Comparison of ENCODE assay signal across 1 cellular context in the genomic region with DNA sequence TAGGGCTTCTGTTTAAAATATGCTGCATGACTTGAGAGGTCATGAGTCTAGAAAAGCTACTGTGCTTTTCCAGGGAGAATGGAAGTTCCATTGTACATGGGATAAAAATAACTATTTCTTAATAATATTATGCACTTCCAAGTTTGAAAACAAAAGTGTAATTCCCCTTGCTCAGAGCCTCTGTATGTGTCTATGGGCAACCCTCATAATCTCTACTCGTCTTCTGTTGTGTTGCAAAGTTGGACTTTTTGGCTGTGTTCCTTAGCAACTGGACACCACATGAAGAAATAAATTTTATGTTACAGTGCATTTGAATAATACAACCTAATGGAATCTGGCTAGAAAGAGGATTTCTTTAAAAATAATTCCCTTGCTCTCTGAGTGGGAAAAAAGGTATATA.
TF ChIP-seq lines count a peak whose summit lies in the region.

No MANE protein-coding gene starts in this region.

TF ChIP-seq in GM23338, 12 proteins besides CTCF, POLR2A, EP300 and RAD21 (continued from another document):
- TF ChIP-seq, protein P1, sequence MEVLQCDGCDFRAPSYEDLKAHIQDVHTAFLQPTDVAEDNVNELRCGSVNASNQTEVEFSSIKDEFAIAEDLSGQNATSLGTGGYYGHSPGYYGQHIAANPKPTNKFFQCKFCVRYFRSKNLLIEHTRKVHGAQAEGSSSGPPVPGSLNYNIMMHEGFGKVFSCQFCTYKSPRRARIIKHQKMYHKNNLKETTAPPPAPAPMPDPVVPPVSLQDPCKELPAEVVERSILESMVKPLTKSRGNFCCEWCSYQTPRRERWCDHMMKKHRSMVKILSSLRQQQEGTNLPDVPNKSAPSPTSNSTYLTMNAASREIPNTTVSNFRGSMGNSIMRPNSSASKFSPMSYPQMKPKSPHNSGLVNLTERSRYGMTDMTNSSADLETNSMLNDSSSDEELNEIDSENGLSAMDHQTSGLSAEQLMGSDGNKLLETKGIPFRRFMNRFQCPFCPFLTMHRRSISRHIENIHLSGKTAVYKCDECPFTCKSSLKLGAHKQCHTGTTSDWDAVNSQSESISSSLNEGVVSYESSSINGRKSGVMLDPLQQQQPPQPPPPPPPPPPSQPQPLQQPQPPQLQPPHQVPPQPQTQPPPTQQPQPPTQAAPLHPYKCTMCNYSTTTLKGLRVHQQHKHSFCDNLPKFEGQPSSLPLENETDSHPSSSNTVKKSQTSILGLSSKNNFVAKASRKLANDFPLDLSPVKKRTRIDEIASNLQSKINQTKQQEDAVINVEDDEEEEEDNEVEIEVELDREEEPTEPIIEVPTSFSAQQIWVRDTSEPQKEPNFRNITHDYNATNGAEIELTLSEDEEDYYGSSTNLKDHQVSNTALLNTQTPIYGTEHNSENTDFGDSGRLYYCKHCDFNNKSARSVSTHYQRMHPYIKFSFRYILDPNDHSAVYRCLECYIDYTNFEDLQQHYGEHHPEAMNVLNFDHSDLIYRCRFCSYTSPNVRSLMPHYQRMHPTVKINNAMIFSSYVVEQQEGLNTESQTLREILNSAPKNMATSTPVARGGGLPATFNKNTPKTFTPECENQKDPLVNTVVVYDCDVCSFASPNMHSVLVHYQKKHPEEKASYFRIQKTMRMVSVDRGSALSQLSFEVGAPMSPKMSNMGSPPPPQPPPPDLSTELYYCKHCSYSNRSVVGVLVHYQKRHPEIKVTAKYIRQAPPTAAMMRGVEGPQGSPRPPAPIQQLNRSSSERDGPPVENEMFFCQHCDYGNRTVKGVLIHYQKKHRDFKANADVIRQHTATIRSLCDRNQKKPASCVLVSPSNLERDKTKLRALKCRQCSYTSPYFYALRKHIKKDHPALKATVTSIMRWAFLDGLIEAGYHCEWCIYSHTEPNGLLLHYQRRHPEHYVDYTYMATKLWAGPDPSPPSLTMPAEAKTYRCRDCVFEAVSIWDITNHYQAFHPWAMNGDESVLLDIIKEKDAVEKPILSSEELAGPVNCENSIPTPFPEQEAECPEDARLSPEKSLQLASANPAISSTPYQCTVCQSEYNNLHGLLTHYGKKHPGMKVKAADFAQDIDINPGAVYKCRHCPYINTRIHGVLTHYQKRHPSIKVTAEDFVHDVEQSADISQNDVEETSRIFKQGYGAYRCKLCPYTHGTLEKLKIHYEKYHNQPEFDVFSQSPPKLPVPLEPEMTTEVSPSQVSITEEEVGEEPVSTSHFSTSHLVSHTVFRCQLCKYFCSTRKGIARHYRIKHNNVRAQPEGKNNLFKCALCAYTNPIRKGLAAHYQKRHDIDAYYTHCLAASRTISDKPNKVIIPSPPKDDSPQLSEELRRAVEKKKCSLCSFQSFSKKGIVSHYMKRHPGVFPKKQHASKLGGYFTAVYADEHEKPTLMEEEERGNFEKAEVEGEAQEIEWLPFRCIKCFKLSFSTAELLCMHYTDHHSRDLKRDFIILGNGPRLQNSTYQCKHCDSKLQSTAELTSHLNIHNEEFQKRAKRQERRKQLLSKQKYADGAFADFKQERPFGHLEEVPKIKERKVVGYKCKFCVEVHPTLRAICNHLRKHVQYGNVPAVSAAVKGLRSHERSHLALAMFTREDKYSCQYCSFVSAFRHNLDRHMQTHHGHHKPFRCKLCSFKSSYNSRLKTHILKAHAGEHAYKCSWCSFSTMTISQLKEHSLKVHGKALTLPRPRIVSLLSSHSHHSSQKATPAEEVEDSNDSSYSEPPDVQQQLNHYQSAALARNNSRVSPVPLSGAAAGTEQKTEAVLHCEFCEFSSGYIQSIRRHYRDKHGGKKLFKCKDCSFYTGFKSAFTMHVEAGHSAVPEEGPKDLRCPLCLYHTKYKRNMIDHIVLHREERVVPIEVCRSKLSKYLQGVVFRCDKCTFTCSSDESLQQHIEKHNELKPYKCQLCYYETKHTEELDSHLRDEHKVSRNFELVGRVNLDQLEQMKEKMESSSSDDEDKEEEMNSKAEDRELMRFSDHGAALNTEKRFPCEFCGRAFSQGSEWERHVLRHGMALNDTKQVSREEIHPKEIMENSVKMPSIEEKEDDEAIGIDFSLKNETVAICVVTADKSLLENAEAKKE (CRISPR knock-in tag; IDR thresholded peaks at IDR 0.05) = no peak
- TF ChIP-seq ZNF331 (CRISPR knock-in tag; IDR thresholded peaks at IDR 0.05; ENCODE audit: low read depth) (no peak), POLR2AphosphoS5 (IDR thresholded peaks at IDR 0.05; ENCODE audit: low read depth) (no peak), EZH2 (IDR thresholded peaks at IDR 0.05; ENCODE audit: low read depth, unreplicated experiment) (no peak), NANOG (IDR thresholded peaks at IDR 0.05; ENCODE audit: borderline replicate concordance) (no peak), STAT1 (IDR thresholded peaks at IDR 0.05; ENCODE audit: unreplicated experiment) (no peak), CREB1 (CRISPR knock-in tag; IDR thresholded peaks at IDR 0.05; ENCODE audit: low read depth) (no peak), JUNB (IDR thresholded peaks at IDR 0.05; ENCODE audit: unreplicated experiment) (no peak), ZNF114 (CRISPR knock-in tag; IDR thresholded peaks at IDR 0.05) (no peak)
- TF ChIP-seq, protein P2, sequence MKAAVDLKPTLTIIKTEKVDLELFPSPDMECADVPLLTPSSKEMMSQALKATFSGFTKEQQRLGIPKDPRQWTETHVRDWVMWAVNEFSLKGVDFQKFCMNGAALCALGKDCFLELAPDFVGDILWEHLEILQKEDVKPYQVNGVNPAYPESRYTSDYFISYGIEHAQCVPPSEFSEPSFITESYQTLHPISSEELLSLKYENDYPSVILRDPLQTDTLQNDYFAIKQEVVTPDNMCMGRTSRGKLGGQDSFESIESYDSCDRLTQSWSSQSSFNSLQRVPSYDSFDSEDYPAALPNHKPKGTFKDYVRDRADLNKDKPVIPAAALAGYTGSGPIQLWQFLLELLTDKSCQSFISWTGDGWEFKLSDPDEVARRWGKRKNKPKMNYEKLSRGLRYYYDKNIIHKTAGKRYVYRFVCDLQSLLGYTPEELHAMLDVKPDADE (IDR thresholded peaks at IDR 0.05) = no peak
- TF ChIP-seq, protein P3, sequence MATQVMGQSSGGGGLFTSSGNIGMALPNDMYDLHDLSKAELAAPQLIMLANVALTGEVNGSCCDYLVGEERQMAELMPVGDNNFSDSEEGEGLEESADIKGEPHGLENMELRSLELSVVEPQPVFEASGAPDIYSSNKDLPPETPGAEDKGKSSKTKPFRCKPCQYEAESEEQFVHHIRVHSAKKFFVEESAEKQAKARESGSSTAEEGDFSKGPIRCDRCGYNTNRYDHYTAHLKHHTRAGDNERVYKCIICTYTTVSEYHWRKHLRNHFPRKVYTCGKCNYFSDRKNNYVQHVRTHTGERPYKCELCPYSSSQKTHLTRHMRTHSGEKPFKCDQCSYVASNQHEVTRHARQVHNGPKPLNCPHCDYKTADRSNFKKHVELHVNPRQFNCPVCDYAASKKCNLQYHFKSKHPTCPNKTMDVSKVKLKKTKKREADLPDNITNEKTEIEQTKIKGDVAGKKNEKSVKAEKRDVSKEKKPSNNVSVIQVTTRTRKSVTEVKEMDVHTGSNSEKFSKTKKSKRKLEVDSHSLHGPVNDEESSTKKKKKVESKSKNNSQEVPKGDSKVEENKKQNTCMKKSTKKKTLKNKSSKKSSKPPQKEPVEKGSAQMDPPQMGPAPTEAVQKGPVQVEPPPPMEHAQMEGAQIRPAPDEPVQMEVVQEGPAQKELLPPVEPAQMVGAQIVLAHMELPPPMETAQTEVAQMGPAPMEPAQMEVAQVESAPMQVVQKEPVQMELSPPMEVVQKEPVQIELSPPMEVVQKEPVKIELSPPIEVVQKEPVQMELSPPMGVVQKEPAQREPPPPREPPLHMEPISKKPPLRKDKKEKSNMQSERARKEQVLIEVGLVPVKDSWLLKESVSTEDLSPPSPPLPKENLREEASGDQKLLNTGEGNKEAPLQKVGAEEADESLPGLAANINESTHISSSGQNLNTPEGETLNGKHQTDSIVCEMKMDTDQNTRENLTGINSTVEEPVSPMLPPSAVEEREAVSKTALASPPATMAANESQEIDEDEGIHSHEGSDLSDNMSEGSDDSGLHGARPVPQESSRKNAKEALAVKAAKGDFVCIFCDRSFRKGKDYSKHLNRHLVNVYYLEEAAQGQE (IDR thresholded peaks at IDR 0.05; ENCODE audit: unreplicated experiment) = no peak
